In the genomic region with DNA sequence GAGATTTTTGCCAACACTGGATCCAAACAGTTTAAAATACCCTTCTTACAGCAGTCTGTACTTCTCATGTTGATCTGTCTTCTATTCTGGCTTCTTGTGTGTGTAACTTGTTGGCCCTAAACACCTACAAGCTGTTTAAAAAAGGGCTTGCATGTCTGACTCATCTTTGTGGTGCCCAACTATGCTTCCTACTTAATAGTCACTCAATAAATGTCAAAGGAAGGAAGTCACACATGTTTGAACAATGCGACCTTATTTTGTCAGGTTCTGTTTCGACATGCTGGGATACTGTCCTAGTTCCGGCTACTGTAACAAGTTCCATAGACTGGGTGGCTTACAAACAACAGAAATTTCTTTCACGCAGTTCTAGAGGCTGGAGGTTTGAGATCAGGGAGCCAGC, we compare ENCODE assay signal across 11 cellular contexts. TPM values are rescaled to one million over a fixed set of nuclear protein-coding genes. Genes with fewer than 3 reads are reported as not detected.
A peak's percentile ranks its signal among the peaks of the same experiment; 100 is the strongest.
DNase-seq lines count a peak whose midpoint lies in the region; ATAC-seq and TF ChIP-seq lines count a peak whose summit lies in the region.
"Had no signal": no experiment of that assay in that cellular context is flagged by ENCODE, and none has a peak within 500 bp of the region (broad histone marks: within the 10 kb centered on the region; RNA-seq: fewer than 3 reads in every experiment).

No MANE protein-coding gene starts in this region.

- no peak for TF ChIP-seq CTCF in astrocyte of the spinal cord (IDR thresholded peaks at IDR 0.05; ENCODE audit: low read depth, low read length)

- in situ Hi-C loops in astrocyte of the spinal cord (cut with HindIII; ENCODE audit: low sequenced_read_pairs) = no loop called here

- no peak for ATAC-seq in GM21723 (IDR thresholded peaks at IDR 0.05; ENCODE audit: unreplicated experiment)
- no peak for ATAC-seq in HG03460 (IDR thresholded peaks at IDR 0.05; ENCODE audit: unreplicated experiment)
- ATAC-seq: gastrocnemius medialis had no signal

- DNase-seq in EH (ENCODE audit: low read depth) = peak; percentile 91
- DNase-seq in M059J (ENCODE audit: low read depth) = peak; percentile 64
- peak; percentile 52 for DNase-seq in astrocyte of the spinal cord (ENCODE audit: low read depth, low spot score)
- DNase-seq in lung microvascular endothelial cell (ENCODE audit: low read depth in 2 of 2) = peak; percentile 83 to 85
- DNase-seq in 8988T = no peak
- no peak for DNase-seq in stimulated activated CD4-positive, alpha-beta T cell treated with anti-CD3 and anti-CD28 coated beads, Interleukin-4, amount 100 ng/mL, for 24 hours
- DNase-seq: gastrocnemius medialis, NCI-H1694 treated with DMSO at 0.1 percent for 48 hours had no signal

- no peak overlapping the region for H3K4me3 ChIP-seq in astrocyte of the spinal cord (ENCODE audit: low read depth, low read length)
- H3K4me3 ChIP-seq: ascending aorta, gastrocnemius medialis had no signal

RNA-seq across cellular contexts. Expression of a gene that starts 9.4 kb away (rescaled TPM):
- total RNA-seq in M059J (2014; rRNA removed; shearing (Covaris generic)) = 3.9 and 4.4 TPM in 2 replicates
- total RNA-seq in lung microvascular endothelial cell = 27.2 and 33.7 TPM in 2 replicates

RNA-seq across cellular contexts. Expression of a gene that starts 19.3 kb away (rescaled TPM):
- total RNA-seq in M059J (2014; rRNA removed; shearing (Covaris generic)) = 357 and 393 TPM in 2 replicates
- total RNA-seq in lung microvascular endothelial cell = 162 and 171 TPM in 2 replicates

RNA-seq across cellular contexts. Expression of a gene that starts 32.4 kb away (rescaled TPM):
- total RNA-seq in M059J (2014; rRNA removed; shearing (Covaris generic)) = 18.5 and 22.0 TPM in 2 replicates
- 9.2 and 10.1 TPM in 2 replicates for total RNA-seq in lung microvascular endothelial cell

Comparison
In these comparisons a context has a peak if more than half of its experiments do, and no peak if none do; other contexts are left out.
1. DNase-seq: peak in EH (single experiment), M059J (single experiment), astrocyte of the spinal cord (single experiment) and lung microvascular endothelial cell (2 of 2); none in 8988T (single experiment) and stimulated activated CD4-positive, alpha-beta T cell treated with anti-CD3 and anti-CD28 coated beads, Interleukin-4, amount 100 ng/mL, for 24 hours (single experiment).